ENCODE assay signal across 27 cellular contexts in the genomic region with DNA sequence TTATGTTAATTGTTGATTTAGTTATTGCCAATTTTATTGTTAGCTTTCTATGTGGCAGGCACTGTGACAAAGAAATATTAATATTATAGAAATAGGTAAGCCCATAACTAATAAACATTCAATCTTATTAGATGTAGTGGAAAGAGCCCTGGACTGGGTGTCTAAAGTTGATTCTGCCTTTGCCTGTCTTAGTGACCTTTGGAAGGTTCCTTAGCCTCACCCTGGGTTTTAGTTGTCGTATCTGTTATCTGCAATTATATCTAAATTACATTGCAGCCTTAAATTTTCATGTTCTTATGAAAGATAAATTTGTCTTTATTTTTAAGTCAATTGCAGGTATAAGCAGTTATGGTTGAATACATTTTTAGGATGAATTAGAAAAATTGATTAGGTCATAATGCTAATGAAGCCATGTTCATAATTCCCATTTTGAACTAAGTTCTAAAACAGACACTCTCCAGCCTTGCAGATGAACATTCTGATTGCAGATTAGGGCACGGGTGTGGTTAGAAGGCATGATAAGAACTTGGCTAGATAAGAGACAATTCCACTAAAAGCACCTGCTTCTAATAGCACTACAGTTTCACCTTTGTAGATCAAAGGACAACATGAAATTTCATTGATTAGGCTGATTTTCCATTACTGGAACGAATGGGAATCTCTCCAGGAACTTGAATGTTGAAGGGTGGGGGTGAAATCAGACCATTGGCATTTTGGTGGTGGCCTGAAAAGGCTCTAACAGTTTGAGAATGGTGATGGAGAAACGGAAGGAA. TPM values are rescaled to one million over a fixed set of nuclear protein-coding genes. Genes with fewer than 3 reads are reported as not detected.
"Had no signal": no experiment of that assay in that cellular context is flagged by ENCODE, and none has a peak within 500 bp of the region (broad histone marks: within the 10 kb centered on the region; RNA-seq: fewer than 3 reads in every experiment).

No MANE protein-coding gene starts in this region.

- H3K27ac ChIP-seq: heart left ventricle, left lung, pancreas, prostate gland, sigmoid colon, testis, thyroid gland, upper lobe of right lung had no signal

- H3K36me3 ChIP-seq: heart left ventricle, left lung, pancreas, prostate gland, sigmoid colon, thyroid gland, upper lobe of right lung had no signal

- H3K9me3 ChIP-seq: heart left ventricle, left lung, pancreas, prostate gland, sigmoid colon, testis, thyroid gland, upper lobe of right lung had no signal

- ATAC-seq: heart left ventricle; left lung; naive thymus-derived CD8-positive, alpha-beta T cell; pancreas; right cardiac atrium; stimulated activated memory B cell treated with anti-CD40 and anti-IgM and Interleukin-4, amounts not matched to agents 10 μg/mL and 1 μg/mL and 100 μg/mL, for 72 hours; stimulated activated naive CD8-positive, alpha-beta T cell treated with anti-CD3 and anti-CD28 coated beads, Interleukin-15, amount 100 ng/mL, for 72 hours; upper lobe of right lung had no signal

- H3K27me3 ChIP-seq: left lung, pancreas, sigmoid colon, testis, thyroid gland, upper lobe of right lung had no signal

- FAIRE-seq: pancreas, urothelium cell line had no signal

- H3K4me2 ChIP-seq: smooth muscle cell had no signal

- H3K4me1 ChIP-seq: heart left ventricle, left lung, pancreas, prostate gland, sigmoid colon, testis, thyroid gland, upper lobe of right lung had no signal

- H3K4me3 ChIP-seq: heart left ventricle, left lung, lung, pancreas, prostate gland, sigmoid colon, smooth muscle cell, testis, thyroid gland, upper lobe of right lung had no signal

- DNase-seq: heart left ventricle; islet precursor cell; left lung; mesendoderm; midbrain; naive thymus-derived CD8-positive, alpha-beta T cell; nucleus accumbens; pancreas; posterior cingulate gyrus; retina; right cardiac atrium; sigmoid colon; stimulated activated CD4-positive, alpha-beta T cell treated with anti-CD3 and anti-CD28 coated beads, Interleukin-1b, Interleukin-23, amount 100 ng/mL, for 48 hours; stimulated activated CD4-positive, alpha-beta T cell treated with anti-CD3 and anti-CD28 coated beads, Interleukin-2, amount 100 ng/mL, for 48 hours; stimulated activated CD4-positive, alpha-beta T cell treated with anti-CD3 and anti-CD28 coated beads, Interleukin-4, amount 100 ng/mL, for 4 hours; stimulated activated CD8-positive, alpha-beta memory T cell treated with anti-CD3 and anti-CD28 coated beads, Interleukin-4, amount 100 ng/mL, for 48 hours; stimulated activated naive CD4-positive, alpha-beta T cell treated with Interleukin-2 at 50 U/mL for 16 hours; stimulated activated naive CD8-positive, alpha-beta T cell treated with anti-CD3 and anti-CD28 coated beads, Interleukin-15, amount 100 ng/mL, for 72 hours; substantia nigra; testis; thyroid gland; upper lobe of right lung had no signal

RNA-seq across cellular contexts. Expression of a gene that starts 17.3 kb away (rescaled TPM):
- total RNA-seq: naive thymus-derived CD8-positive, alpha-beta T cell had no signal
- polyA plus RNA-seq: naive thymus-derived CD8-positive, alpha-beta T cell had no signal
